Comparison of ENCODE assay signal across 8 cellular contexts in genomic region chr7:72879079-72879736, GRCh38.
DNase-seq lines count a peak whose midpoint lies in the region; TF ChIP-seq lines count a peak whose summit lies in the region.
"Not testable (repeated sequence)": the region's sequence is repeated elsewhere in the genome, so short reads cannot be mapped to it uniquely, and the experiment has no call there.

No MANE protein-coding gene starts in this region.

- not testable (repeated sequence) for H3K36me3 ChIP-seq in effector memory CD4-positive, alpha-beta T cell (ENCODE audit: control insufficient read depth, insufficient read depth, low read length)

- not testable (repeated sequence) for H3K4me1 ChIP-seq in effector memory CD4-positive, alpha-beta T cell (ENCODE audit: control insufficient read depth, insufficient read depth, low read length, poor library complexity, severe bottlenecking)

- not testable (repeated sequence) for TF ChIP-seq CTCF in GM20000 (IDR thresholded peaks at IDR 0.05; ENCODE audit: extremely low read depth, missing control alignments)

- not testable (repeated sequence) for H3K27me3 ChIP-seq in effector memory CD4-positive, alpha-beta T cell (replicated peaks; ENCODE audit: control insufficient read depth, insufficient read depth, low read length, poor library complexity, severe bottlenecking)

- H3K4me3 ChIP-seq in effector memory CD4-positive, alpha-beta T cell (ENCODE audit: insufficient read depth, low read depth, low read length, poor library complexity, severe bottlenecking), result peak overlapping the region; percentile 74

- H3K27ac ChIP-seq in effector memory CD4-positive, alpha-beta T cell (ENCODE audit: insufficient read depth, low read length, poor library complexity, severe bottlenecking), result peak overlapping the region; percentile 69

- not testable (repeated sequence) for H3K9me3 ChIP-seq in effector memory CD4-positive, alpha-beta T cell (ENCODE audit: control insufficient read depth, low read length)

- peak; percentile 65 for DNase-seq in COLO829 (ENCODE audit: low spot score)
- DNase-seq in GM20000 (ENCODE audit: low spot score), result peak; percentile 72
- peak; percentile 15 for DNase-seq in HPDE6-E6E7 (ENCODE audit: extremely low spot score)
- peak; percentile 86 to 91 for DNase-seq in NOMO-1 (lab: John Stamatoyannopoulos, UW; ENCODE audit: unreplicated experiment in 2 of 2)
- DNase-seq in activated CD8-positive, alpha-beta memory T cell treated with anti-CD3 and anti-CD28 coated beads for 4 hours (ENCODE audit: low read depth in 2 of 2), result peak; percentile 38 to 61
- peak; percentile 34 to 59 (median 56) for DNase-seq in effector memory CD4-positive, alpha-beta T cell
- peak; percentile 85 for DNase-seq in medulla oblongata (ENCODE audit: extremely low spot score)
- peak; percentile 54 to 77 (median 57) for DNase-seq in stimulated activated CD4-positive, alpha-beta T cell treated with anti-CD3 and anti-CD28 coated beads, TNF-alpha, amount 100 ng/mL, for 24 hours (ENCODE audit: low read depth in 3 of 3)

Comparison
In these comparisons a context has a peak if more than half of its experiments do, and no peak if none do; other contexts are left out.
1. Peak in every context shown above with its lines: DNase-seq, H3K4me3 ChIP-seq and H3K27ac ChIP-seq.
2. DNase-seq: peak in every context shown above with its lines; median percentile 88 in NOMO-1; 85 in medulla oblongata; 72 in GM20000; 65 in COLO829; 57 in stimulated activated CD4-positive, alpha-beta T cell treated with anti-CD3 and anti-CD28 coated beads, TNF-alpha, amount 100 ng/mL, for 24 hours; 56 in effector memory CD4-positive, alpha-beta T cell; 50 in activated CD8-positive, alpha-beta memory T cell treated with anti-CD3 and anti-CD28 coated beads for 4 hours; 15 in HPDE6-E6E7.